In genomic region chr2:128605931-128606330, GRCh38 we compare ENCODE assay signal across 1 cellular context.
TF ChIP-seq lines count a peak whose summit lies in the region.

No MANE protein-coding gene starts in this region.

TF ChIP-seq in HepG2, 621 proteins besides CTCF, POLR2A, EP300 and RAD21 (continued from another document):
- TF ChIP-seq IKZF4 (CRISPR knock-in tag; IDR thresholded peaks at IDR 0.05; ENCODE audit: borderline replicate concordance, low read depth, not compliant biosample characterization) (no peak), ZNF616 (CRISPR knock-in tag; IDR thresholded peaks at IDR 0.05; ENCODE audit: low read depth) (no peak), ZBTB20 (CRISPR knock-in tag; IDR thresholded peaks at IDR 0.05; ENCODE audit: borderline replicate concordance, low read depth) (no peak), ZNF296 (CRISPR knock-in tag; conservative IDR thresholded peaks at IDR 0.05) (no peak), FOSL1 (CRISPR knock-in tag; IDR thresholded peaks at IDR 0.05; ENCODE audit: borderline replicate concordance) (no peak), ZNF629 (CRISPR knock-in tag; conservative IDR thresholded peaks at IDR 0.05) (no peak), XBP1 (CRISPR knock-in tag; IDR thresholded peaks at IDR 0.05) (no peak), KDM5A (IDR thresholded peaks at IDR 0.05; ENCODE audit: borderline replicate concordance, low read length) (no peak), CEBPG (CRISPR knock-in tag; IDR thresholded peaks at IDR 0.05) (no peak), GPBP1L1 (CRISPR knock-in tag; IDR thresholded peaks at IDR 0.05) (no peak), SPEN (CRISPR knock-in tag; IDR thresholded peaks at IDR 0.05; ENCODE audit: low read depth) (no peak), ARID3A (IDR thresholded peaks at IDR 0.05; ENCODE audit: low read depth, low read length) (no peak)
- TF ChIP-seq, protein P1, sequence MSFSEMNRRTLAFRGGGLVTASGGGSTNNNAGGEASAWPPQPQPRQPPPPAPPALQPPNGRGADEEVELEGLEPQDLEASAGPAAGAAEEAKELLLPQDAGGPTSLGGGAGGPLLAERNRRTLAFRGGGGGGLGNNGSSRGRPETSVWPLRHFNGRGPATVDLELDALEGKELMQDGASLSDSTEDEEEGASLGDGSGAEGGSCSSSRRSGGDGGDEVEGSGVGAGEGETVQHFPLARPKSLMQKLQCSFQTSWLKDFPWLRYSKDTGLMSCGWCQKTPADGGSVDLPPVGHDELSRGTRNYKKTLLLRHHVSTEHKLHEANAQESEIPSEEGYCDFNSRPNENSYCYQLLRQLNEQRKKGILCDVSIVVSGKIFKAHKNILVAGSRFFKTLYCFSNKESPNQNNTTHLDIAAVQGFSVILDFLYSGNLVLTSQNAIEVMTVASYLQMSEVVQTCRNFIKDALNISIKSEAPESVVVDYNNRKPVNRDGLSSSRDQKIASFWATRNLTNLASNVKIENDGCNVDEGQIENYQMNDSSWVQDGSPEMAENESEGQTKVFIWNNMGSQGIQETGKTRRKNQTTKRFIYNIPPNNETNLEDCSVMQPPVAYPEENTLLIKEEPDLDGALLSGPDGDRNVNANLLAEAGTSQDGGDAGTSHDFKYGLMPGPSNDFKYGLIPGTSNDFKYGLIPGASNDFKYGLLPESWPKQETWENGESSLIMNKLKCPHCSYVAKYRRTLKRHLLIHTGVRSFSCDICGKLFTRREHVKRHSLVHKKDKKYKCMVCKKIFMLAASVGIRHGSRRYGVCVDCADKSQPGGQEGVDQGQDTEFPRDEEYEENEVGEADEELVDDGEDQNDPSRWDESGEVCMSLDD (CRISPR knock-in tag; IDR thresholded peaks at IDR 0.05; ENCODE audit: borderline replicate concordance): no peak
- TF ChIP-seq, protein P2, sequence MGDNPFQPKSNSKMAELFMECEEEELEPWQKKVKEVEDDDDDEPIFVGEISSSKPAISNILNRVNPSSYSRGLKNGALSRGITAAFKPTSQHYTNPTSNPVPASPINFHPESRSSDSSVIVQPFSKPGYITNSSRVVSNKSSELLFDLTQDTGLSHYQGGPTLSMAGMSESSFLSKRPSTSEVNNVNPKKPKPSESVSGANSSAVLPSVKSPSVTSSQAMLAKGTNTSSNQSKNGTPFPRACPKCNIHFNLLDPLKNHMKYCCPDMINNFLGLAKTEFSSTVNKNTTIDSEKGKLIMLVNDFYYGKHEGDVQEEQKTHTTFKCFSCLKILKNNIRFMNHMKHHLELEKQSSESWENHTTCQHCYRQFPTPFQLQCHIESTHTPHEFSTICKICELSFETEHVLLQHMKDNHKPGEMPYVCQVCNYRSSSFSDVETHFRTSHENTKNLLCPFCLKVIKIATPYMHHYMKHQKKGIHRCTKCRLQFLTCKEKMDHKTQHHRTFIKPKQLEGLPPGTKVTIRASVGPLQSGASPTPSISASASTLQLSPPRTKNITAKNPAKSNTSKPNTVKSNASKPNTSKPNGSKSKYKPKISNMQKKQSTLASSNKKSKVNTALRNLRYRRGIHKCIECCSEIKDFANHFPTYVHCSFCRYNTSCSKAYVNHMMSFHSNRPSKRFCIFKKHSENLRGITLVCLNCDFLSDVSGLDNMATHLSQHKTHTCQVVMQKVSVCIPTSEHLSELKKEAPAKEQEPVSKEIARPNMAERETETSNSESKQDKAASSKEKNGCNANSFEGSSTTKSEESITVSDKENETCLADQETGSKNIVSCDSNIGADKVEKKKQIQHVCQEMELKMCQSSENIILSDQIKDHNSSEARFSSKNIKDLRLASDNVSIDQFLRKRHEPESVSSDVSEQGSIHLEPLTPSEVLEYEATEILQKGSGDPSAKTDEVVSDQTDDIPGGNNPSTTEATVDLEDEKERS (CRISPR knock-in tag; IDR thresholded peaks at IDR 0.05): no peak
- TF ChIP-seq, protein P3, sequence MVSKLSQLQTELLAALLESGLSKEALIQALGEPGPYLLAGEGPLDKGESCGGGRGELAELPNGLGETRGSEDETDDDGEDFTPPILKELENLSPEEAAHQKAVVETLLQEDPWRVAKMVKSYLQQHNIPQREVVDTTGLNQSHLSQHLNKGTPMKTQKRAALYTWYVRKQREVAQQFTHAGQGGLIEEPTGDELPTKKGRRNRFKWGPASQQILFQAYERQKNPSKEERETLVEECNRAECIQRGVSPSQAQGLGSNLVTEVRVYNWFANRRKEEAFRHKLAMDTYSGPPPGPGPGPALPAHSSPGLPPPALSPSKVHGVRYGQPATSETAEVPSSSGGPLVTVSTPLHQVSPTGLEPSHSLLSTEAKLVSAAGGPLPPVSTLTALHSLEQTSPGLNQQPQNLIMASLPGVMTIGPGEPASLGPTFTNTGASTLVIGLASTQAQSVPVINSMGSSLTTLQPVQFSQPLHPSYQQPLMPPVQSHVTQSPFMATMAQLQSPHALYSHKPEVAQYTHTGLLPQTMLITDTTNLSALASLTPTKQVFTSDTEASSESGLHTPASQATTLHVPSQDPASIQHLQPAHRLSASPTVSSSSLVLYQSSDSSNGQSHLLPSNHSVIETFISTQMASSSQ (IDR thresholded peaks at IDR 0.05; ENCODE audit: low read depth): no peak
- TF ChIP-seq, protein P3 (CRISPR knock-in tag; IDR thresholded peaks at IDR 0.05; ENCODE audit: borderline replicate concordance): no peak
